Comparison of ENCODE assay signal across 17 cellular contexts in the genomic region with DNA sequence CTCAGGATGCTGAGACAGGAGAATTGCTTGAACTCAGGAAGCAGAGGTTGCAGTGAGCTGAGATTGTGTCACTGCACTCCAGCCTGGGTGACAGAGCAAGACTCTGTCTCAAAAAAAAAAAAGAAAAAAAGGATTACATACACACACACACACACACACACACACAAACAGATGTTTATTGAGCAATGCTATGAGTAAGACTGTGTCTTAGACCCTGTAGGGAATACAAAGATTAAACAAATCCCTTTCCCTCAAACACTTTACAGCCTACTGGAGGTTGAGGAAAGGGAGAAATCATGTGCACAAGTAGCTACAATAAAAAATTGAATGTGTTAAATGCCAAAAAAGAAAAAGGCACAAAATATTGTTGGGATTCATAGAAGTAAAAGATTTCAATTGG. TPM values are rescaled to one million over a fixed set of nuclear protein-coding genes. Genes with fewer than 3 reads are reported as not detected.
DNase-seq lines count a peak whose midpoint lies in the region; ATAC-seq and TF ChIP-seq lines count a peak whose summit lies in the region.
"Had no signal": no experiment of that assay in that cellular context is flagged by ENCODE, and none has a peak within 500 bp of the region (broad histone marks: within the 10 kb centered on the region; RNA-seq: fewer than 3 reads in every experiment).

No MANE protein-coding gene starts in this region.

- ATAC-seq in HG02884 (IDR thresholded peaks at IDR 0.05; ENCODE audit: unreplicated experiment) = no peak
- ATAC-seq: CD8-positive, alpha-beta T cell; effector memory CD8-positive, alpha-beta T cell; stimulated activated naive CD8-positive, alpha-beta T cell treated with anti-CD3 and anti-CD28 coated beads, Interleukin-15, amount 100 ng/mL, for 72 hours had no signal

- no peak for TF ChIP-seq CTCF in AG10803 (conservative IDR thresholded peaks at IDR 0.05; ENCODE audit: low read length)
- no peak for TF ChIP-seq CTCF in HFFc6 (IDR thresholded peaks at IDR 0.05)

- peaks cover 23% of the 10 kb centered on the region for H3K36me3 Mint-ChIP-seq in HFFc6 (ENCODE audit: low read depth)

- H3K27me3 Mint-ChIP-seq in HFFc6 (ENCODE audit: insufficient read depth) = no peaks in the 10 kb centered on the region
- H3K27me3 Mint-ChIP-seq: activated CD4-positive, alpha-beta T cell treated with anti-CD3 and anti-CD28 coated beads, Interleukin-2, amount 10 ng/mL, durations not matched to agents 7 days and 5 days; effector memory CD8-positive, alpha-beta T cell; stimulated activated naive CD8-positive, alpha-beta T cell treated with anti-CD3 and anti-CD28 coated beads, Interleukin-15, amount 100 ng/mL, for 72 hours had no signal

- no peak overlapping the region for H3K4me3 Mint-ChIP-seq in HFFc6
- H3K4me3 Mint-ChIP-seq: activated CD4-positive, alpha-beta T cell treated with anti-CD3 and anti-CD28 coated beads, Interleukin-2, amount 10 ng/mL, durations not matched to agents 7 days and 5 days; CD8-positive, alpha-beta T cell; effector memory CD8-positive, alpha-beta T cell; nephron; stimulated activated naive CD8-positive, alpha-beta T cell treated with anti-CD3 and anti-CD28 coated beads, Interleukin-15, amount 100 ng/mL, for 72 hours had no signal

- no peak overlapping the region for H3K27ac Mint-ChIP-seq in HFFc6
- H3K27ac Mint-ChIP-seq: activated CD4-positive, alpha-beta T cell treated with anti-CD3 and anti-CD28 coated beads, Interleukin-2, amount 10 ng/mL, durations not matched to agents 7 days and 5 days; CD8-positive, alpha-beta T cell; nephron; stimulated activated naive CD8-positive, alpha-beta T cell treated with anti-CD3 and anti-CD28 coated beads, Interleukin-15, amount 100 ng/mL, for 72 hours had no signal

- DNase-seq in AG10803 (ENCODE audit: low read depth) = peak; percentile 89
- DNase-seq in HFFc6 = peak; percentile 71
- DNase-seq in amniotic epithelial cell (ENCODE audit: low read depth) = peak; percentile 94
- peak; percentile 5 for DNase-seq in foreskin melanocyte
- DNase-seq in stimulated activated CD4-positive, alpha-beta T cell treated with anti-CD3 and anti-CD28 coated beads, Interleukin-4, amount 100 ng/mL, for 24 hours = no peak
- DNase-seq in head of caudate nucleus = no peak
- DNase-seq in activated effector memory CD4-positive, alpha-beta T cell treated with anti-CD3 and anti-CD28 coated beads, Interleukin-2, amount 50 U/mL, for 16 hours = no peak
- DNase-seq: activated CD4-positive, alpha-beta T cell treated with anti-CD3 and anti-CD28 coated beads, Interleukin-2, amount 10 ng/mL, durations not matched to agents 7 days and 5 days; CD8-positive, alpha-beta T cell; effector memory CD8-positive, alpha-beta T cell; GDM1; NCI-H1417 treated with DMSO at 0.1 percent for 48 hours; NCI-H524; stimulated activated naive CD8-positive, alpha-beta T cell treated with anti-CD3 and anti-CD28 coated beads, Interleukin-15, amount 100 ng/mL, for 72 hours had no signal

- no peak overlapping the region for H3K4me3 ChIP-seq in AG10803 (ENCODE audit: low read length)
- H3K4me3 ChIP-seq: HAP-1 had no signal

- H3K4me1 Mint-ChIP-seq in HFFc6 (ENCODE audit: low read depth) = peaks cover 18% of the 10 kb centered on the region
- H3K4me1 Mint-ChIP-seq: nephron; stimulated activated naive CD8-positive, alpha-beta T cell treated with anti-CD3 and anti-CD28 coated beads, Interleukin-15, amount 100 ng/mL, for 72 hours had no signal

- H3K9me3 Mint-ChIP-seq in HFFc6 = no peaks in the 10 kb centered on the region
- H3K9me3 Mint-ChIP-seq: effector memory CD8-positive, alpha-beta T cell had no signal

- intact Hi-C loops in head of caudate nucleus (cut with DNase I) = no loop called here

RNA-seq across cellular contexts. Expression of a gene that starts 58.1 kb away (rescaled TPM):
- 10 to 100 TPM; 18.4 to 24.8 (median 21.0) TPM for total RNA-seq in HFFc6 (2021; fragmentation: NEBNext Ultra II Directional; extraction: Animal tissue kit (Norgen Biotek cat#: 25700))

RNA-seq across cellular contexts. Expression of a gene that starts 58.2 kb away (rescaled TPM):
- total RNA-seq in HFFc6 (2021; fragmentation: NEBNext Ultra II Directional; extraction: Animal tissue kit (Norgen Biotek cat#: 25700)) = 1 to 10 TPM; 6.6 to 8.4 (median 7.3) TPM

Comparison
In these comparisons a context has a peak if more than half of its experiments do, and no peak if none do; other contexts are left out.
1. DNase-seq: peak in AG10803 (single experiment), HFFc6 (single experiment), amniotic epithelial cell (single experiment) and foreskin melanocyte (single experiment); none in stimulated activated CD4-positive, alpha-beta T cell treated with anti-CD3 and anti-CD28 coated beads, Interleukin-4, amount 100 ng/mL, for 24 hours (single experiment), head of caudate nucleus (0 of 42) and activated effector memory CD4-positive, alpha-beta T cell treated with anti-CD3 and anti-CD28 coated beads, Interleukin-2, amount 50 U/mL, for 16 hours (single experiment).